ENCODE assay signal across 4 cellular contexts in the genomic region with DNA sequence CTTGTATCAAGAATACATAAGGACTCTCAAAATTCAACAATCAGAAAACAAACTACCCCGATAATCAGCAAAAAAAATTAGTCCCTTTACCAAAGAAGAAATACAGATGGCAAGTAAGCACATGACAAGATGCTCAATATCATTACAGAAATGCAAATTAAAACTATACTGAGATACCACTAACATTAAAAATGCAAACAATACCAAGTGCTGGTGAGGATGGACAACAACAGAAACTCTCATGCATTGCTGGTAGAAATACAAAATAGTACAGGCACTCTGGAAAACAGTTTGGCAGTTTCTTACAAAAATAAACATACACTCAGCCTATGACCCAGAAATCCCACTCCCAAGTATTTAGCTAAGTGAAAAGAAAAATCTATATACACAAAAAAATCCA. TPM values are rescaled to one million over a fixed set of nuclear protein-coding genes. Genes with fewer than 3 reads are reported as not detected.
"Had no signal": no experiment of that assay in that cellular context is flagged by ENCODE, and none has a peak within 500 bp of the region (broad histone marks: within the 10 kb centered on the region; RNA-seq: fewer than 3 reads in every experiment).

No MANE protein-coding gene starts in this region.

- DNase-seq: GDM1, GF-D8 had no signal

- H3K4me3 ChIP-seq: GM12878 had no signal

RNA-seq across cellular contexts. Expression of a gene that starts 44.8 kb away (rescaled TPM):
- total RNA-seq: G401 had no signal
- polyA plus RNA-seq: GM12878 had no signal
